3 cellular contexts compared by ENCODE assay signal in the genomic region with DNA sequence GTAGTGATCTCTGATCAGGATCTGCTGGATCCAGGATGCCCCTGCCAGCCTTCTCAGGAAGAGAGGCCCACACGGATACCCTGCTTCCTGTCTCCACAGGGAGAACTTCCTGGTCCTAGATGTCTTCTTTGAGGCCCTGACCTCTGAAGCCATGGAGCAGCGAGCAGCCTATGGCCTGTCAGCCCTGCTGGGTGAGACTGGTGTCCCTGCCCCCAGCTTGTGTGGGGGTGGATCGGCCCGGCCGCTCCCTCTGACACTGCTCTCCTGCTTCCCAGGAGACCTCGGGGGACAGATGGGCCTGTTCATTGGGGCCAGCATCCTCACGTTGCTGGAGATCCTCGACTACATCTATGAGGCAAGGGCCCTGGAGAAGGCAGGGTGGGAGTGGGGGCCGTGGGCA.
TF ChIP-seq lines count a peak whose summit lies in the region.

No MANE protein-coding gene starts in this region.

TF ChIP-seq in GM23338, 12 proteins besides CTCF, POLR2A, EP300 and RAD21:
- TF ChIP-seq ZNF462 (CRISPR knock-in tag; IDR thresholded peaks at IDR 0.05) (no peak), ZNF114 (CRISPR knock-in tag; IDR thresholded peaks at IDR 0.05) (no peak), EZH2 (IDR thresholded peaks at IDR 0.05; ENCODE audit: low read depth, unreplicated experiment) (no peak), POLR2AphosphoS5 (IDR thresholded peaks at IDR 0.05; ENCODE audit: low read depth) (peak; percentile 28)

TF ChIP-seq in IMR-90, 13 proteins besides CTCF, POLR2A, EP300 and RAD21:
- TF ChIP-seq RCOR1 (IDR thresholded peaks at IDR 0.05; ENCODE audit: insufficient replicate concordance, low read length) (no peak), BHLHE40 (IDR thresholded peaks at IDR 0.05; ENCODE audit: low read depth, low read length) (no peak), CEBPB (IDR thresholded peaks at IDR 0.05; ENCODE audit: low read depth, low read length) (no peak), MXI1 (IDR thresholded peaks at IDR 0.05; ENCODE audit: borderline replicate concordance, low read depth, low read length) (no peak), CHD1 (IDR thresholded peaks at IDR 0.05; ENCODE audit: low read depth, low read length) (no peak), FOS (IDR thresholded peaks at IDR 0.05; ENCODE audit: low read depth, low read length) (no peak), RFX5 (IDR thresholded peaks at IDR 0.05; ENCODE audit: low read depth, low read length) (no peak), MAZ (IDR thresholded peaks at IDR 0.05; ENCODE audit: borderline replicate concordance, low read depth, low read length) (no peak), MAFK (IDR thresholded peaks at IDR 0.05; ENCODE audit: low read depth, low read length) (no peak), SMC3 (IDR thresholded peaks at IDR 0.05; ENCODE audit: low read depth, low read length) (no peak), NFE2L2 (IDR thresholded peaks at IDR 0.05; ENCODE audit: low read depth, low read length) (no peak)
- TF ChIP-seq, protein P1, sequence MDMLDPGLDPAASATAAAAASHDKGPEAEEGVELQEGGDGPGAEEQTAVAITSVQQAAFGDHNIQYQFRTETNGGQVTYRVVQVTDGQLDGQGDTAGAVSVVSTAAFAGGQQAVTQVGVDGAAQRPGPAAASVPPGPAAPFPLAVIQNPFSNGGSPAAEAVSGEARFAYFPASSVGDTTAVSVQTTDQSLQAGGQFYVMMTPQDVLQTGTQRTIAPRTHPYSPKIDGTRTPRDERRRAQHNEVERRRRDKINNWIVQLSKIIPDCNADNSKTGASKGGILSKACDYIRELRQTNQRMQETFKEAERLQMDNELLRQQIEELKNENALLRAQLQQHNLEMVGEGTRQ (IDR thresholded peaks at IDR 0.05; ENCODE audit: low read depth, low read length): no peak
- TF ChIP-seq, protein P2, sequence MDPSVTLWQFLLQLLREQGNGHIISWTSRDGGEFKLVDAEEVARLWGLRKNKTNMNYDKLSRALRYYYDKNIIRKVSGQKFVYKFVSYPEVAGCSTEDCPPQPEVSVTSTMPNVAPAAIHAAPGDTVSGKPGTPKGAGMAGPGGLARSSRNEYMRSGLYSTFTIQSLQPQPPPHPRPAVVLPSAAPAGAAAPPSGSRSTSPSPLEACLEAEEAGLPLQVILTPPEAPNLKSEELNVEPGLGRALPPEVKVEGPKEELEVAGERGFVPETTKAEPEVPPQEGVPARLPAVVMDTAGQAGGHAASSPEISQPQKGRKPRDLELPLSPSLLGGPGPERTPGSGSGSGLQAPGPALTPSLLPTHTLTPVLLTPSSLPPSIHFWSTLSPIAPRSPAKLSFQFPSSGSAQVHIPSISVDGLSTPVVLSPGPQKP (IDR thresholded peaks at IDR 0.05; ENCODE audit: borderline replicate concordance, low read depth, low read length): no peak

TF ChIP-seq in H1, 55 proteins besides CTCF, POLR2A, EP300 and RAD21:
- TF ChIP-seq POU5F1 (IDR thresholded peaks at IDR 0.05; ENCODE audit: low read depth, low read length): no peak
